In the genomic region with DNA sequence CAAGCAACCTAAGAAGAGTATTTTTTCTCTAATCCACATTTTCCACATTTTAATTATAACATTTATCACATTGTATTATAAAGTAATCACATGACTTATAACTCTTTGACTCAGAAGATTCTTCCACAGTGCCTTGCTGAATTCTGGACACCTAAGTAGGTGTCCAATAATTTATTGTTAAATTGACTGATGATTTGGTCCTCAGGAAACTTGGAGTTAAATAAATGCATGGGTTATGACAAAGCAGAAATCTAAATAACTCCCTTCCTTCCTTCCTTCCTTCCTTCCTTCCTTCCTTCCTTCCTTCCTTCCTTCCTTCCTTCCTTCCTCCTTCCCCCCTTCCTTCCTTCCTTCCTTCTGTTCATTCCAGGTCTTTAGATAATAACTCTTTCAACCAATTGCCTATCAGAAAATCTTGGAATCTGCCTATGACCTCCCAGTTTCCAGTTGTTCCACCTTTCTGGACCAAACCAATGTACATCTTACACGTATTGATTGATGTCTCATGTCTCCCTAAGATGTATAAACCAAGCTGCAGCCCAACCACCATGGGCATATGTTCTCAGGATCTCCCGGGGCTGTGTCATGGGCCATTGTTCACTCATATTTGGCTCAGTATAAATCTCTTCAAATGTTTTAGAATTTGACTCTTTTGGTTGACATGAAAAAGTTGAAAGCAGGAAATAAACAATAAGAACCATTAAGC, we compare ENCODE assay signal across 26 cellular contexts.
"Had no signal": no experiment of that assay in that cellular context is flagged by ENCODE, and none has a peak within 500 bp of the region (broad histone marks: within the 10 kb centered on the region; RNA-seq: fewer than 3 reads in every experiment).

No MANE protein-coding gene starts in this region.

- DNase-seq: activated B cell treated with CpG ODN at 0.5 μM for 24 hours; activated CD4-positive, alpha-beta T cell treated with anti-CD3 and anti-CD28 coated beads for 48 hours; activated CD4-positive, alpha-beta T cell treated with anti-CD3 and anti-CD28 coated beads, Interleukin-2, amount 50 U/mL, for 1 hour; activated CD4-positive, alpha-beta T cell treated with anti-CD3 and anti-CD28 coated beads, Interleukin-2, amount 50 U/mL, for 48 hours; activated CD8-positive, alpha-beta memory T cell treated with anti-CD3 and anti-CD28 coated beads for 24 hours; activated CD8-positive, alpha-beta T cell treated with anti-CD3 and anti-CD28 coated beads for 36 hours; activated effector memory CD4-positive, alpha-beta T cell treated with anti-CD3 and anti-CD28 coated beads, Interleukin-2, amount 50 U/mL, for 16 hours; activated naive CD4-positive, alpha-beta T cell treated with anti-CD3 and anti-CD28 coated beads, Interleukin-2, amount 50 U/mL, for 16 hours; activated naive CD8-positive, alpha-beta T cell treated with anti-CD3 and anti-CD28 coated beads, Interleukin-2, amount 10 ng/mL, durations not matched to agents 7 days and 5 days; activated T-cell treated with anti-CD3 and anti-CD28 coated beads, Interleukin-2, amount 50 U/mL, for 4 hours; central memory CD4-positive, alpha-beta T cell; cerebellar nuclear complex; colonic mucosa; dorsolateral prefrontal cortex; effector memory CD4-positive, alpha-beta T cell; endodermal cell; head of caudate nucleus; hippocampal formation; T-helper 1 cell; T-helper 2 cell; WERI-Rb-1 had no signal

- H3K36me3 ChIP-seq: breast epithelium, cardiac muscle cell, colonic mucosa, WERI-Rb-1 had no signal

- H3K27ac Mint-ChIP-seq: activated B cell treated with CpG ODN at 0.5 μM for 24 hours; activated CD8-positive, alpha-beta T cell treated with anti-CD3 and anti-CD28 coated beads for 36 hours; activated naive CD8-positive, alpha-beta T cell treated with anti-CD3 and anti-CD28 coated beads, Interleukin-2, amount 10 ng/mL, durations not matched to agents 7 days and 5 days; brain; endodermal cell had no signal

- H3K9me3 ChIP-seq: colonic mucosa had no signal

- H3K4me1 Mint-ChIP-seq: brain, endodermal cell had no signal

- H3K27ac ChIP-seq: ascending aorta, breast epithelium, cardiac muscle cell, colonic mucosa, dorsolateral prefrontal cortex, WERI-Rb-1 had no signal

- H3K4me1 ChIP-seq: ascending aorta, breast epithelium, colonic mucosa had no signal

- H3K4me3 Mint-ChIP-seq: activated B cell treated with CpG ODN at 0.5 μM for 24 hours; activated CD8-positive, alpha-beta T cell treated with anti-CD3 and anti-CD28 coated beads for 36 hours; activated naive CD8-positive, alpha-beta T cell treated with anti-CD3 and anti-CD28 coated beads, Interleukin-2, amount 10 ng/mL, durations not matched to agents 7 days and 5 days; activated T-cell treated with anti-CD3 and anti-CD28 coated beads, Interleukin-2, amount 50 U/mL, for 4 hours; brain; endodermal cell had no signal

- H3K4me3 ChIP-seq: ascending aorta, breast epithelium, cardiac muscle cell, colonic mucosa, dorsolateral prefrontal cortex had no signal

- H3K27me3 Mint-ChIP-seq: activated B cell treated with CpG ODN at 0.5 μM for 24 hours; activated naive CD8-positive, alpha-beta T cell treated with anti-CD3 and anti-CD28 coated beads, Interleukin-2, amount 10 ng/mL, durations not matched to agents 7 days and 5 days had no signal

- ATAC-seq: activated CD4-positive, CD25-positive, alpha-beta regulatory T cell treated with anti-CD3 and anti-CD28 coated beads, Interleukin-2, amount 50 U/mL, for 24 hours; activated CD8-positive, alpha-beta T cell treated with anti-CD3 and anti-CD28 coated beads for 36 hours; activated T-cell treated with anti-CD3 and anti-CD28 coated beads, Interleukin-2, amount 50 U/mL, for 4 hours had no signal
